In the genomic region with DNA sequence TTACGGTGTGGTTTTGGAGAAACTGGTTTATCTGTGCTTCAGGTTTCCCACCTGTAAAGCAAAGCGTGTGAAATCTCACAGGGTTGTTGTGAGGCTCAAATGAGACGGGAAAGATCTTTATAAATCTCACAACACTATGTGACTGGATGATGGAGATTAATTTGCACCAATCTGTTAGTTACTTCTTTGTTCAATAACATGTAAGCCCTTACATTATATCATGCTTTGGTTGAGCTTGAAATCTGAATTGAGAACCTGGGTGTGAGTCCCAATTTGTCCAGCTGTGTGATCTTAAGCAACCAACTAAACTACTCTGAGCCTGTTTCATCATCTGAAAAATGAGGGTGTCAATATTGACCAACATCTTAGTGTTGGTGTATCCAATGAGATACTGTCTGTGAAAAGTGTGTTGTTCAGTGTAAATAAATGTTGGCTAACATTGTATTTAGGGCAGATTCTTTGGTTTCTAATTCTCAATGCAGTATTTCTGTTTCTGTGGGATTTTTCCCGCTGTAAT, we compare ENCODE assay signal across 12 cellular contexts. TPM values are rescaled to one million over a fixed set of nuclear protein-coding genes. Genes with fewer than 3 reads are reported as not detected.
DNase-seq lines count a peak whose midpoint lies in the region; ATAC-seq and TF ChIP-seq lines count a peak whose summit lies in the region.
"Had no signal": no experiment of that assay in that cellular context is flagged by ENCODE, and none has a peak within 500 bp of the region (broad histone marks: within the 10 kb centered on the region; RNA-seq: fewer than 3 reads in every experiment).

No MANE protein-coding gene starts in this region.

- H3K27me3 Mint-ChIP-seq in activated CD8-positive, alpha-beta memory T cell treated with anti-CD3 and anti-CD28 coated beads, Interleukin-2, amount 10 ng/mL, durations not matched to agents 7 days and 5 days, result peaks cover 53% of the 10 kb centered on the region
- peaks cover 41% of the 10 kb centered on the region for H3K27me3 Mint-ChIP-seq in activated CD8-positive, alpha-beta T cell treated with anti-CD3 and anti-CD28 coated beads for 36 hours

- no peak overlapping the region for H3K9ac ChIP-seq in skeletal muscle satellite cell (ENCODE audit: low read depth, low read length)

- no peak for DNase-seq in activated CD8-positive, alpha-beta memory T cell treated with anti-CD3 and anti-CD28 coated beads, Interleukin-2, amount 10 ng/mL, durations not matched to agents 7 days and 5 days
- DNase-seq in activated CD8-positive, alpha-beta memory T cell treated with anti-CD3 and anti-CD28 coated beads, Interleukin-2, amount 50 U/mL, for 4 hours, result no peak
- no peak for DNase-seq in activated CD8-positive, alpha-beta T cell treated with anti-CD3 and anti-CD28 coated beads for 36 hours
- DNase-seq in GM10266 (ENCODE audit: extremely low spot score) (no peak), SK-N-DZ (ENCODE audit: low spot score) (no peak), NCI-H146 (lab: John Stamatoyannopoulos, UW) (no peak)

- no peak overlapping the region for H3K27ac Mint-ChIP-seq in activated CD8-positive, alpha-beta memory T cell treated with anti-CD3 and anti-CD28 coated beads, Interleukin-2, amount 10 ng/mL, durations not matched to agents 7 days and 5 days
- no peak overlapping the region for H3K27ac Mint-ChIP-seq in activated CD8-positive, alpha-beta T cell treated with anti-CD3 and anti-CD28 coated beads for 36 hours

- peaks cover 4% of the 10 kb centered on the region for H3K36me3 ChIP-seq in skeletal muscle satellite cell (ENCODE audit: insufficient read depth, low read length)

- TF ChIP-seq CTCF in activated CD8-positive, alpha-beta T cell treated with anti-CD3 and anti-CD28 coated beads for 36 hours (IDR thresholded peaks at IDR 0.05), result no peak
- TF ChIP-seq CTCF in GM10266 (IDR thresholded peaks at IDR 0.05; ENCODE audit: control insufficient read depth, insufficient read depth, low read depth, missing control alignments), result no peak

- POLR2A ChIA-PET in activated CD8-positive, alpha-beta T cell treated with anti-CD3 and anti-CD28 coated beads for 36 hours (lab: Charles Lee), result interaction anchor here (0.7 kb wide), 1 partner anchor 11 kb away, joined by 3 read pairs; no protein-coding TSS in a partner anchor

- no peaks in the 10 kb centered on the region for H3K27me3 ChIP-seq in skeletal muscle satellite cell (ENCODE audit: control insufficient read depth, insufficient read depth, low read length)

- H3K4me1 Mint-ChIP-seq in activated CD8-positive, alpha-beta memory T cell treated with anti-CD3 and anti-CD28 coated beads, Interleukin-2, amount 10 ng/mL, durations not matched to agents 7 days and 5 days, result peaks cover 11% of the 10 kb centered on the region
- peaks cover 9% of the 10 kb centered on the region for H3K4me1 Mint-ChIP-seq in activated CD8-positive, alpha-beta T cell treated with anti-CD3 and anti-CD28 coated beads for 36 hours (ENCODE audit: low read depth)

- H3K9me3 ChIP-seq in skeletal muscle satellite cell (replicated peaks; ENCODE audit: low read length), result no peaks in the 10 kb centered on the region

- CTCF ChIA-PET in activated CD8-positive, alpha-beta memory T cell treated with anti-CD3 and anti-CD28 coated beads, Interleukin-2, amount 10 ng/mL, durations not matched to agents 7 days and 5 days (lab: Charles Lee), result interaction anchor here (0.8 kb wide), 1 partner anchor 188 kb away, joined by 3 read pairs; no protein-coding TSS in a partner anchor
- CTCF ChIA-PET in activated CD8-positive, alpha-beta T cell treated with anti-CD3 and anti-CD28 coated beads for 36 hours (lab: Charles Lee), result no interaction called here

- H3K4me2 ChIP-seq in skeletal muscle satellite cell (ENCODE audit: low read length), result peak overlapping the region; percentile 95

- no peaks in the 10 kb centered on the region for H3K36me3 Mint-ChIP-seq in activated CD8-positive, alpha-beta memory T cell treated with anti-CD3 and anti-CD28 coated beads, Interleukin-2, amount 10 ng/mL, durations not matched to agents 7 days and 5 days
- no peaks in the 10 kb centered on the region for H3K36me3 Mint-ChIP-seq in activated CD8-positive, alpha-beta T cell treated with anti-CD3 and anti-CD28 coated beads for 36 hours (ENCODE audit: low read depth)

- peaks cover 8% of the 10 kb centered on the region for H3K4me1 ChIP-seq in skeletal muscle satellite cell (ENCODE audit: control insufficient read depth, insufficient read depth, low read length)

- intact Hi-C loops in activated CD8-positive, alpha-beta T cell treated with anti-CD3 and anti-CD28 coated beads for 36 hours (cut with micrococcal nuclease), result no loop called here

- H3K4me3 ChIP-seq in iPS-11a (ENCODE audit: low read depth, low read length) (peak overlapping the region; percentile 69), skeletal muscle satellite cell (ENCODE audit: low read length) (no peak overlapping the region)

- no peak for ATAC-seq in activated CD8-positive, alpha-beta memory T cell treated with anti-CD3 and anti-CD28 coated beads, Interleukin-2, amount 10 ng/mL, durations not matched to agents 7 days and 5 days
- ATAC-seq in activated CD8-positive, alpha-beta T cell treated with anti-CD3 and anti-CD28 coated beads for 36 hours, result no peak

- peak overlapping the region; percentile 36 for H3K4me3 Mint-ChIP-seq in activated CD8-positive, alpha-beta memory T cell treated with anti-CD3 and anti-CD28 coated beads, Interleukin-2, amount 10 ng/mL, durations not matched to agents 7 days and 5 days
- H3K4me3 Mint-ChIP-seq in activated CD8-positive, alpha-beta T cell treated with anti-CD3 and anti-CD28 coated beads for 36 hours, result peak overlapping the region; percentile 47

- H3K9me3 Mint-ChIP-seq in activated CD8-positive, alpha-beta memory T cell treated with anti-CD3 and anti-CD28 coated beads, Interleukin-2, amount 10 ng/mL, durations not matched to agents 7 days and 5 days (ENCODE audit: low read depth), result no peaks in the 10 kb centered on the region
- H3K9me3 Mint-ChIP-seq in activated CD8-positive, alpha-beta T cell treated with anti-CD3 and anti-CD28 coated beads for 36 hours, result no peaks in the 10 kb centered on the region

RNA-seq across cellular contexts. Expression of a gene that starts 0.7 kb away (rescaled TPM):
- not detected for total RNA-seq in activated CD8-positive, alpha-beta memory T cell treated with anti-CD3 and anti-CD28 coated beads, Interleukin-2, amount 10 ng/mL, durations not matched to agents 7 days and 5 days
- total RNA-seq in activated CD8-positive, alpha-beta T cell treated with anti-CD3 and anti-CD28 coated beads for 36 hours, result not detected
- 0.51 and 1.1 TPM in 2 replicates for total RNA-seq in skeletal muscle satellite cell (2012; rRNA removed)
- not detected in 2 replicates for polyA plus RNA-seq in SK-N-DZ (2014; cell fraction: cytosol; rRNA removed)
- polyA plus RNA-seq in SK-N-DZ (2014; cell fraction: nucleus; rRNA removed), result not detected in 2 replicates
- total RNA-seq: G401; H7; T-helper 1 cell treated with Interleukin-12 subunit alpha and Interleukin-12 subunit beta and Interleukin-4 antibody, amounts not matched to agents 30 ng/mL and 1 ng/mL, for 36 hours had no signal

RNA-seq across cellular contexts. Expression of a gene that starts 0.9 kb away (rescaled TPM):
- under 1 TPM in 1 of 2 experiments, not detected in 1; 0.14 TPM for total RNA-seq in activated CD8-positive, alpha-beta memory T cell treated with anti-CD3 and anti-CD28 coated beads, Interleukin-2, amount 10 ng/mL, durations not matched to agents 7 days and 5 days
- total RNA-seq in activated CD8-positive, alpha-beta T cell treated with anti-CD3 and anti-CD28 coated beads for 36 hours, result not detected
- total RNA-seq in skeletal muscle satellite cell (2012; rRNA removed), result 12.0 and 14.4 TPM in 2 replicates
- polyA plus RNA-seq in SK-N-DZ (2014; cell fraction: cytosol; rRNA removed), result 1.6 and 2.5 TPM in 2 replicates
- 0.39 and 4.3 TPM in 2 replicates for polyA plus RNA-seq in SK-N-DZ (2014; cell fraction: nucleus; rRNA removed)
- total RNA-seq: T-helper 1 cell treated with Interleukin-12 subunit alpha and Interleukin-12 subunit beta and Interleukin-4 antibody, amounts not matched to agents 30 ng/mL and 1 ng/mL, for 36 hours had no signal

RNA-seq across cellular contexts. Expression of a gene that starts 6.4 kb away (rescaled TPM):
- 10 to 100 TPM; 11.5 to 15.7 TPM for total RNA-seq in activated CD8-positive, alpha-beta memory T cell treated with anti-CD3 and anti-CD28 coated beads, Interleukin-2, amount 10 ng/mL, durations not matched to agents 7 days and 5 days
- 10 to 100 TPM; 12.1 to 13.2 TPM for total RNA-seq in activated CD8-positive, alpha-beta T cell treated with anti-CD3 and anti-CD28 coated beads for 36 hours
- total RNA-seq in skeletal muscle satellite cell (2012; rRNA removed), result 18.3 and 18.8 TPM in 2 replicates
- 10.4 and 13.3 TPM in 2 replicates for polyA plus RNA-seq in SK-N-DZ (2014; cell fraction: cytosol; rRNA removed)
- 60.1 and 81.9 TPM in 2 replicates for polyA plus RNA-seq in SK-N-DZ (2014; cell fraction: nucleus; rRNA removed)

RNA-seq across cellular contexts. Expression of a gene that starts 53.7 kb away (rescaled TPM):
- 1 to 10 TPM; 4.5 to 6.4 TPM for total RNA-seq in activated CD8-positive, alpha-beta memory T cell treated with anti-CD3 and anti-CD28 coated beads, Interleukin-2, amount 10 ng/mL, durations not matched to agents 7 days and 5 days
- 1 to 10 TPM; 4.2 to 4.3 TPM for total RNA-seq in activated CD8-positive, alpha-beta T cell treated with anti-CD3 and anti-CD28 coated beads for 36 hours
- not detected in 2 replicates for total RNA-seq in skeletal muscle satellite cell (2012; rRNA removed)
- polyA plus RNA-seq in SK-N-DZ (2014; cell fraction: cytosol; rRNA removed), result not detected in 2 replicates
- 8.6 and 9.3 TPM in 2 replicates for polyA plus RNA-seq in SK-N-DZ (2014; cell fraction: nucleus; rRNA removed)
- total RNA-seq: G401, pulmonary artery endothelial cell had no signal
